Comparison of ENCODE assay signal across 13 cellular contexts in genomic region chr1:22038036-22038435, GRCh38. TPM values are rescaled to one million over a fixed set of nuclear protein-coding genes. Genes with fewer than 3 reads are reported as not detected.
DNase-seq lines count a peak whose midpoint lies in the region; ATAC-seq and TF ChIP-seq lines count a peak whose summit lies in the region.
"Had no signal": no experiment of that assay in that cellular context is flagged by ENCODE, and none has a peak within 500 bp of the region (broad histone marks: within the 10 kb centered on the region; RNA-seq: fewer than 3 reads in every experiment).

No MANE protein-coding gene starts in this region.

- H3K27ac ChIP-seq in HL-60 (replicated peaks): peak overlapping the region; percentile 97
- H3K27ac ChIP-seq: esophagus squamous epithelium, tibial artery had no signal

- no peaks in the 10 kb centered on the region for H3K36me3 ChIP-seq in neuron (ENCODE audit: insufficient read depth, low read length)
- H3K36me3 ChIP-seq: esophagus squamous epithelium, tibial artery had no signal

- H3K4me3 ChIP-seq in HL-60 (replicated peaks; ENCODE audit: insufficient read depth, low read length) (no peak overlapping the region), neuron (ENCODE audit: low read length) (no peak overlapping the region)
- H3K4me3 ChIP-seq: esophagus squamous epithelium, GM12878, tibial artery had no signal

- no peaks in the 10 kb centered on the region for H3K9me3 ChIP-seq in neuron (ENCODE audit: low read length)
- H3K9me3 ChIP-seq: esophagus squamous epithelium, tibial artery had no signal

- no peak for ATAC-seq in HG02610 (IDR thresholded peaks at IDR 0.05; ENCODE audit: unreplicated experiment)
- ATAC-seq: GM12878, SK-N-SH treated with all-trans-retinoic acid at 6 μM for 48 hours had no signal

- no peaks in the 10 kb centered on the region for H3K27me3 Mint-ChIP-seq in CD14-positive monocyte (ENCODE audit: low read depth in 3 of 3)
- H3K27me3 Mint-ChIP-seq in brain: no peaks in the 10 kb centered on the region

- intact Hi-C loops in CD14-positive monocyte (cut with micrococcal nuclease): no loop called here

- peaks cover 16% of the 10 kb centered on the region for H3K4me1 ChIP-seq in neuron (ENCODE audit: insufficient read depth, low read length)
- H3K4me1 ChIP-seq: tibial artery had no signal

- H3K27me3 ChIP-seq in HL-60 (ENCODE audit: insufficient read depth, poor library complexity, severe bottlenecking): no peaks in the 10 kb centered on the region
- H3K27me3 ChIP-seq in neuron (ENCODE audit: insufficient read depth, low read length): no peaks in the 10 kb centered on the region
- H3K27me3 ChIP-seq: esophagus squamous epithelium had no signal

- H3K36me3 Mint-ChIP-seq in CD14-positive monocyte: no peaks in the 10 kb centered on the region
- H3K36me3 Mint-ChIP-seq in brain: no peaks in the 10 kb centered on the region

- no peaks in the 10 kb centered on the region for H3K9me3 Mint-ChIP-seq in CD14-positive monocyte
- peaks cover 0 to 3% (median 0%) of the 10 kb centered on the region in 5 experiments for H3K9me3 Mint-ChIP-seq in brain

- DNase-seq in CD14-positive monocyte (ENCODE audit: low spot score) (no peak), HL-60 (ENCODE audit: low read depth in 1 of 2, low spot score in 1 of 2) (no peak), NCI-H2029 treated with DMSO at 0.1 percent for 48 hours (lab: John Stamatoyannopoulos, UW) (no peak), NCI-H1930 (lab: John Stamatoyannopoulos, UW) (no peak)
- DNase-seq in central memory CD4-positive, alpha-beta T cell: no peak
- DNase-seq: esophagus squamous epithelium, NCI-H1048, tibial artery had no signal

- H3K27ac Mint-ChIP-seq in CD14-positive monocyte (peak overlapping the region; percentile 84 to 99 (median 94)), brain (peak overlapping the region in 4 of 5 experiments; percentile 62 to 86 (median 70))

- peak overlapping the region; percentile 10 for H2AFZ ChIP-seq in neuron (ENCODE audit: low read depth, low read length)

- TF ChIP-seq CTCF in CD14-positive monocyte (IDR thresholded peaks at IDR 0.05) (no peak), HL-60 (IDR thresholded peaks at IDR 0.05; ENCODE audit: insufficient read depth, low read length) (no peak), brain (conservative IDR thresholded peaks at IDR 0.05) (no peak)

- H3K4me1 Mint-ChIP-seq in CD14-positive monocyte (peaks cover 40% of the 10 kb centered on the region), brain (peaks cover 31% of the 10 kb centered on the region)

- H3K4me3 Mint-ChIP-seq in CD14-positive monocyte (peak overlapping the region in 1 of 2 donors; percentile 15), brain (peak overlapping the region in 1 of 5 experiments; percentile 29)

RNA-seq across cellular contexts. Expression of gene CDC42, which starts 14.5 kb away (rescaled TPM):
- polyA plus RNA-seq in CD14-positive monocyte: 100 to 1,000 TPM; 606 to 731 TPM
- polyA plus RNA-seq in brain (ENCODE audit: insufficient read depth, low read depth, low replicate concordance): 200 TPM

RNA-seq across cellular contexts. Expression of gene CELA3A, which starts 36.6 kb away (rescaled TPM):
- not detected for polyA plus RNA-seq in CD14-positive monocyte
- not detected for polyA plus RNA-seq in brain (ENCODE audit: insufficient read depth, low read depth, low replicate concordance)
- polyA plus RNA-seq: GM12878 had no signal
